In the genomic region with DNA sequence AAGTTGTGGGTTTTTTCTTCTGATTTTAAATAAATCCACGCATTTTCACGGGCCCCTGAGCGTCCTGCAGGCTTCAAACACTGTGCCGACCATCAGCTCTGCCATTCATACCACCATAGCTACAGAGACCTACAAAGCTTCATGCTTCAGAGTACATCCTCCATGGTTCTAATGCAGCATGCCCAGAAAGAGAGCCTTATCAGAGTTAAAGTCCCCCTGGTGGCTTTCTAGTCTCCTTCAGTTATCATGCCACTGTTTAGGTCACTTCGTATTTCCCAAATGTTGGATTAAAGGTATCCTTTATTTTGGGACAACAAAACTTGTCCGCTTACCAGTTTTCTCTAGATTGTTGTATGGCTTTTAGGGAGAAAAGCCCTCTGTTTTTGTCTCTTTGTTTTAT, we compare ENCODE assay signal across 14 cellular contexts.
"Had no signal": no experiment of that assay in that cellular context is flagged by ENCODE, and none has a peak within 500 bp of the region (broad histone marks: within the 10 kb centered on the region; RNA-seq: fewer than 3 reads in every experiment).

No MANE protein-coding gene starts in this region.

- H3K27me3 ChIP-seq: brain microvascular endothelial cell, foreskin keratinocyte, right atrium auricular region, suprapubic skin, upper lobe of left lung had no signal

- H3K36me3 ChIP-seq: brain microvascular endothelial cell, right atrium auricular region, suprapubic skin, upper lobe of left lung had no signal

- DNase-seq: activated CD4-positive, CD25-positive, alpha-beta regulatory T cell treated with anti-CD3 and anti-CD28 coated beads, Interleukin-2, amount 50 U/mL, for 72 hours; activated naive CD4-positive, alpha-beta T cell; activated naive CD8-positive, alpha-beta T cell treated with anti-CD3 and anti-CD28 coated beads, Interleukin-2, amount 10 ng/mL, durations not matched to agents 7 days and 5 days; brain microvascular endothelial cell; effector CD8-positive, alpha-beta T cell; foreskin keratinocyte; glutamatergic neuron; immature natural killer cell; small intestine; upper lobe of left lung had no signal

- H3K4me3 ChIP-seq: coronary artery, right atrium auricular region, suprapubic skin, upper lobe of left lung had no signal

- H3K9me3 ChIP-seq: right atrium auricular region, suprapubic skin, upper lobe of left lung had no signal

- H3K27ac ChIP-seq: brain microvascular endothelial cell, coronary artery, foreskin keratinocyte, right atrium auricular region, suprapubic skin, upper lobe of left lung had no signal

- H3K4me1 ChIP-seq: foreskin keratinocyte, right atrium auricular region, suprapubic skin, upper lobe of left lung had no signal

- ATAC-seq: foreskin keratinocyte; natural killer cell treated with Interleukin-12 subunit alpha and Interleukin-12 subunit beta and Interleukin-15 and Interleukin-18, amount 100 ng/mL, for 72 hours had no signal
